In genomic region chr7:150341263-150342118, GRCh38 we compare ENCODE assay signal across 11 cellular contexts. TPM values are rescaled to one million over a fixed set of nuclear protein-coding genes. Genes with fewer than 3 reads are reported as not detected.
DNase-seq lines count a peak whose midpoint lies in the region; ATAC-seq and TF ChIP-seq lines count a peak whose summit lies in the region.
"Had no signal": no experiment of that assay in that cellular context is flagged by ENCODE, and none has a peak within 500 bp of the region (broad histone marks: within the 10 kb centered on the region; RNA-seq: fewer than 3 reads in every experiment).

RARRES2 (minus strand) TSS chr7:150341629; CDS start chr7:150340609, 1,020 bp downstream.

- peaks cover 7% of the 10 kb centered on the region in 2 donors for H3K36me3 Mint-ChIP-seq in activated T-cell treated with anti-CD3 and anti-CD28 coated beads, Interleukin-2, amount 50 U/mL, for 72 hours (ENCODE audit: insufficient read depth in 2 of 2)
- no peaks in the 10 kb centered on the region for H3K36me3 Mint-ChIP-seq in neural progenitor cell

- H3K4me1 ChIP-seq in right atrium auricular region (peaks cover 0 to 32% of the 10 kb centered on the region in 2 donors), neural progenitor cell (peaks cover 26% of the 10 kb centered on the region)

- H3K9ac ChIP-seq in neural progenitor cell: no peak within 1 kb of the TSS

- H3K9me3 ChIP-seq in right atrium auricular region (peaks cover 0 to 8% of the 10 kb centered on the region in 2 donors), neural progenitor cell (ENCODE audit: low read depth) (peaks cover 8% of the 10 kb centered on the region)

- no peak for ATAC-seq in activated T-cell treated with anti-CD3 and anti-CD28 coated beads, Interleukin-2, amount 50 U/mL, for 72 hours (replicated peaks in 1 of 2)
- no peak for ATAC-seq in HG03354 (IDR thresholded peaks at IDR 0.05; ENCODE audit: poor library complexity, severe bottlenecking, unreplicated experiment)

- peaks cover 10% of the 10 kb centered on the region for H4K20me1 ChIP-seq in neural progenitor cell (ENCODE audit: low read depth)

- no peak for TF ChIP-seq CTCF in right atrium auricular region (IDR thresholded peaks at IDR 0.05)
- TF ChIP-seq CTCF in neural progenitor cell (IDR thresholded peaks at IDR 0.05): no peak

- H2AFZ ChIP-seq in neural progenitor cell (replicated peaks): no peak within 1 kb of the TSS

- peak within 1 kb of the TSS; percentile 95 for H3K4me2 ChIP-seq in neural progenitor cell

- peaks cover 10% of the 10 kb centered on the region for H3F3A ChIP-seq in neural progenitor cell (ENCODE audit: low read depth)

- peak; percentile 10 for DNase-seq in activated T-cell treated with anti-CD3 and anti-CD28 coated beads, Interleukin-2, amount 50 U/mL, for 1 hour
- DNase-seq in activated T-cell treated with anti-CD3 and anti-CD28 coated beads, Interleukin-2, amount 50 U/mL, for 72 hours: no peak
- no peak for DNase-seq in right atrium auricular region (ENCODE audit: low spot score)
- DNase-seq in neural progenitor cell (ENCODE audit: low spot score): peak; percentile 52
- peak; percentile 65 for DNase-seq in ureter (ENCODE audit: low spot score)
- no peak for DNase-seq in NCI-H526 treated with DMSO at 0.1 percent for 48 hours (lab: John Stamatoyannopoulos, UW)
- DNase-seq in occipital lobe (lab: John Stamatoyannopoulos, UW): no peak
- DNase-seq: amniotic stem cell, kidney glomerular epithelial cell had no signal

- peaks cover 2 to 3% of the 10 kb centered on the region in 2 donors for H3K9me3 Mint-ChIP-seq in activated T-cell treated with anti-CD3 and anti-CD28 coated beads, Interleukin-2, amount 50 U/mL, for 72 hours
- peaks cover 7% of the 10 kb centered on the region for H3K9me3 Mint-ChIP-seq in neural progenitor cell

- H3K27me3 ChIP-seq in right atrium auricular region: no peaks in the 10 kb centered on the region
- H3K27me3 ChIP-seq in neural progenitor cell: peaks cover 57% of the 10 kb centered on the region

- H3K79me2 ChIP-seq in neural progenitor cell (ENCODE audit: low read depth): no peaks in the 10 kb centered on the region

- H3K27me3 Mint-ChIP-seq in activated T-cell treated with anti-CD3 and anti-CD28 coated beads, Interleukin-2, amount 50 U/mL, for 72 hours (ENCODE audit: low read depth): peaks cover 43% of the 10 kb centered on the region
- H3K27me3 Mint-ChIP-seq in neural progenitor cell (ENCODE audit: insufficient read depth, low read depth): peaks cover 34% of the 10 kb centered on the region

- H3K27ac ChIP-seq in right atrium auricular region (peak within 1 kb of the TSS; percentile 70 to 71), neural progenitor cell (no peak within 1 kb of the TSS)
- H3K27ac ChIP-seq: 22Rv1 had no signal

- peak within 1 kb of the TSS; percentile 39 to 53 for H3K4me3 ChIP-seq in right atrium auricular region
- peak within 1 kb of the TSS; percentile 50 for H3K4me3 ChIP-seq in neural progenitor cell

- H3K4me3 Mint-ChIP-seq in activated T-cell treated with anti-CD3 and anti-CD28 coated beads, Interleukin-2, amount 50 U/mL, for 72 hours: peak within 1 kb of the TSS in 1 of 2 donors; percentile 52
- peak within 1 kb of the TSS; percentile 87 for H3K4me3 Mint-ChIP-seq in neural progenitor cell

- H3K27ac Mint-ChIP-seq in activated T-cell treated with anti-CD3 and anti-CD28 coated beads, Interleukin-2, amount 50 U/mL, for 72 hours: no peak within 1 kb of the TSS
- peak within 1 kb of the TSS; percentile 33 for H3K27ac Mint-ChIP-seq in neural progenitor cell

- H3K36me3 ChIP-seq in right atrium auricular region: no peaks in the 10 kb centered on the region
- no peaks in the 10 kb centered on the region for H3K36me3 ChIP-seq in neural progenitor cell

- no peaks in the 10 kb centered on the region for H3K4me1 Mint-ChIP-seq in activated T-cell treated with anti-CD3 and anti-CD28 coated beads, Interleukin-2, amount 50 U/mL, for 72 hours (ENCODE audit: low read depth)
- peaks cover 27% of the 10 kb centered on the region for H3K4me1 Mint-ChIP-seq in neural progenitor cell

RNA-seq across cellular contexts. Expression of gene RARRES2, which starts in this region (rescaled TPM):
- not detected for total RNA-seq in activated T-cell treated with anti-CD3 and anti-CD28 coated beads, Interleukin-2, amount 50 U/mL, for 72 hours
- 100 to 1,000 TPM; 105 to 197 TPM for total RNA-seq in right atrium auricular region
- 0.19 and 0.43 TPM in 2 replicates for total RNA-seq in neural progenitor cell (ENCODE audit: low replicate concordance)
- total RNA-seq in ureter: 91.0 TPM
- total RNA-seq in occipital lobe: 6.2 TPM

Comparison
In these comparisons a context has a peak if more than half of its experiments do, and no peak if none do; other contexts are left out.
1. RNA of gene RARRES2 (total RNA-seq): 105 to 197 TPM in right atrium auricular region and 91.0 TPM in ureter (single experiment); 6.2 TPM in occipital lobe (single experiment), 0.19 to 0.43 TPM in neural progenitor cell and not detected in activated T-cell treated with anti-CD3 and anti-CD28 coated beads, Interleukin-2, amount 50 U/mL, for 72 hours; every median in the first group is over 10 times any median in the second.
2. DNase-seq: peak in activated T-cell treated with anti-CD3 and anti-CD28 coated beads, Interleukin-2, amount 50 U/mL, for 1 hour (single experiment) and ureter (single experiment); none in activated T-cell treated with anti-CD3 and anti-CD28 coated beads, Interleukin-2, amount 50 U/mL, for 72 hours (0 of 2), right atrium auricular region (single experiment), NCI-H526 treated with DMSO at 0.1 percent for 48 hours (single experiment) and occipital lobe (single experiment).
3. Peak in DNase-seq, H3K4me3 ChIP-seq and H3K4me2 ChIP-seq in neural progenitor cell; RNA of the gene not detected or under 1 TPM.